Comparison of ENCODE assay signal across 8 cellular contexts in the genomic region with DNA sequence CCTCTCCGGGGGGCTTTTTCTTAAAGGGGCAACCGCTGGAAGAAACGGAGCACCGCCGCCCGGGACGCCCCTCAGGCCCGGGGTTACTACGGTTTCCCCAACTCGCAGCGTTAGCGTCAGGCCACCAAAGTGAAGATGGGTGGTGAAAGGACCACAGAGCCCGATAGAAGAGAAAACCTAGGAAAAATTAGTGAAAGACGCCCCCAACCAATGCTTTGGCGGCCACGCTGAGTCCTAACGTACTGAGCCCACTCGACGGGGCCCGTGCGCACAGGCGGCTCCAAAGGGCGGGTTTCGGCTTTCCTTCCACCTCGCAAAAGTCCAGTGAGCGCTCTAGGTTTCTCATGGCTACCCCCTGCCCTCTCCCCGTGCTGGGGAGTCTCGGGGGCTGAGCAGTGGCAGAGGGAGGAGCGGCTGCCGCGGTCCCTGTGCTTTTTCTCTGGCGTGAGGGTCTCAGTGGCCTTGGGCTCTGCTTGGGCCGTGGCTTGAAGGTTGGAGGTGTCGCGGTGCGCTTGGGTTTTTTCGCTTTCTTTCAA. TPM values are rescaled to one million over a fixed set of nuclear protein-coding genes. Genes with fewer than 3 reads are reported as not detected.
DNase-seq lines count a peak whose midpoint lies in the region; ATAC-seq and TF ChIP-seq lines count a peak whose summit lies in the region.

No MANE protein-coding gene starts in this region.

- H3K4me1 ChIP-seq in ectodermal cell (ENCODE audit: control insufficient read depth, insufficient read depth, low read length) (no peaks in the 10 kb centered on the region), muscle layer of duodenum (ENCODE audit: control insufficient read depth in 1 of 2, insufficient read depth in 2 of 2, low read length in 2 of 2) (peaks cover 0 to 17% of the 10 kb centered on the region in 2 donors)

- no peaks in the 10 kb centered on the region for H3K36me3 ChIP-seq in ectodermal cell (ENCODE audit: control insufficient read depth, insufficient read depth, low read length)
- peaks cover 0 to 11% of the 10 kb centered on the region in 2 donors for H3K36me3 ChIP-seq in muscle layer of duodenum (ENCODE audit: control insufficient read depth in 1 of 2, insufficient read depth in 2 of 2, low read length in 2 of 2)

- H3K27ac ChIP-seq in RWPE1: peak overlapping the region; percentile 100
- H3K27ac ChIP-seq in ectodermal cell (ENCODE audit: insufficient read depth, low read depth, low read length, poor library complexity, severe bottlenecking): peak overlapping the region; percentile 100
- H3K27ac ChIP-seq in muscle layer of duodenum (ENCODE audit: low read length): peak overlapping the region; percentile 99

- no peak for TF ChIP-seq CTCF in RWPE1 (conservative IDR thresholded peaks at IDR 0.05; ENCODE audit: low read depth)

- POLR2A ChIA-PET in RWPE1 (lab: Yijun Ruan, JAX; ENCODE audit: low non-redundant PET): interaction anchor here (2.2 kb wide), 1 partner anchor 12 kb away, joined by 12 read pairs; a partner anchor contains a TSS

- H3K27me3 ChIP-seq in ectodermal cell (ENCODE audit: control insufficient read depth, insufficient read depth, low read length, poor library complexity, severe bottlenecking) (no peaks in the 10 kb centered on the region), muscle layer of duodenum (ENCODE audit: low read depth, low read length) (no peaks in the 10 kb centered on the region)

- WGBS in ectodermal cell, 2 experiments: 0 to 1% methylated on average over 37 of the region's 37 CpGs

- ATAC-seq in HG02678 (IDR thresholded peaks at IDR 0.05; ENCODE audit: unreplicated experiment): peak; percentile 7

- peak; percentile 69 for DNase-seq in NCI-H510A (lab: John Stamatoyannopoulos, UW)
- DNase-seq in NCI-H510A treated with DMSO at 0.1 percent for 48 hours (lab: John Stamatoyannopoulos, UW): no peak
- no peak for DNase-seq in RWPE1 (ENCODE audit: low spot score)
- no peak for DNase-seq in EL
- no peak for DNase-seq in anterior cingulate cortex (lab: John Stamatoyannopoulos, UW)

- CTCF ChIA-PET in RWPE1 (lab: Yijun Ruan, JAX): interaction anchor here (0.6 kb wide), 1 partner anchor 26 kb away, joined by 6 read pairs; no protein-coding TSS in a partner anchor

- H3K9me3 ChIP-seq in ectodermal cell (ENCODE audit: control insufficient read depth, low read length): no peaks in the 10 kb centered on the region
- H3K9me3 ChIP-seq in muscle layer of duodenum (ENCODE audit: control insufficient read depth in 1 of 2, low read length in 2 of 2): no peaks in the 10 kb centered on the region

- H3K4me3 ChIP-seq in ectodermal cell (ENCODE audit: insufficient read depth, low read depth, low read length) (peak overlapping the region; percentile 57), muscle layer of duodenum (ENCODE audit: low read depth in 1 of 2, low read length in 2 of 2) (peak overlapping the region; percentile 83 to 87)

RNA-seq across cellular contexts. Expression of a gene that starts 12.2 kb away (rescaled TPM):
- polyA plus RNA-seq in ectodermal cell (2013, experiment 1 of 4): 44.1 TPM
- 54.7 TPM for polyA plus RNA-seq in ectodermal cell (2013, experiment 2 of 4)
- polyA plus RNA-seq in ectodermal cell (2013, experiment 3 of 4): 42.2 TPM
- polyA plus RNA-seq in ectodermal cell (2013, experiment 4 of 4): 55.0 TPM

RNA-seq across cellular contexts. Expression of a gene that starts 27.8 kb away (rescaled TPM):
- 7.3 TPM for polyA plus RNA-seq in ectodermal cell (2013, experiment 1 of 4)
- polyA plus RNA-seq in ectodermal cell (2013, experiment 2 of 4): 6.4 TPM
- 6.0 TPM for polyA plus RNA-seq in ectodermal cell (2013, experiment 3 of 4)
- polyA plus RNA-seq in ectodermal cell (2013, experiment 4 of 4): 6.5 TPM
